1 cellular context compared by ENCODE assay signal in the genomic region with DNA sequence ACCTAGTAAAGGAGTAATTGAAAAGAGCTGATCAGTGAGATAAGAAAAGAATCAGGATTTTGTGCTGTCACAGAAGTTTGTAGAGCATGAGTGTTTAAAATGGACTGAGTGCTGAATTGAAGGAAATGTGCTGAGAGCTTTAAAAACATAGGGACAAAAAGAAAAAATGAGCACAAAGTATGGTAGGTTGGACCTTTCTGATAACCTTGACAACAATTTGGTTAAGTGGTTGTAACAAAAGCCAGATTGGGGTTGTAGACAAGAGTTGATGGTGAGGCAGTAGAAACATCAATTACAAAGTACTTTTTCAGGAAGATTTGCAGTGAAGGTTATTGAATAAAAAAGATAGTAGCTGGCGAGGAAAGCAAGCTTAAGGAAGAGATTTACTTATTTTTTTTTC.
TF ChIP-seq lines count a peak whose summit lies in the region.

No MANE protein-coding gene starts in this region.

TF ChIP-seq in SK-N-SH treated with all-trans-retinoic acid at 6 μM for 48 hours, 23 proteins besides CTCF, POLR2A, EP300 and RAD21 (continued from another document):
- TF ChIP-seq, protein P1, sequence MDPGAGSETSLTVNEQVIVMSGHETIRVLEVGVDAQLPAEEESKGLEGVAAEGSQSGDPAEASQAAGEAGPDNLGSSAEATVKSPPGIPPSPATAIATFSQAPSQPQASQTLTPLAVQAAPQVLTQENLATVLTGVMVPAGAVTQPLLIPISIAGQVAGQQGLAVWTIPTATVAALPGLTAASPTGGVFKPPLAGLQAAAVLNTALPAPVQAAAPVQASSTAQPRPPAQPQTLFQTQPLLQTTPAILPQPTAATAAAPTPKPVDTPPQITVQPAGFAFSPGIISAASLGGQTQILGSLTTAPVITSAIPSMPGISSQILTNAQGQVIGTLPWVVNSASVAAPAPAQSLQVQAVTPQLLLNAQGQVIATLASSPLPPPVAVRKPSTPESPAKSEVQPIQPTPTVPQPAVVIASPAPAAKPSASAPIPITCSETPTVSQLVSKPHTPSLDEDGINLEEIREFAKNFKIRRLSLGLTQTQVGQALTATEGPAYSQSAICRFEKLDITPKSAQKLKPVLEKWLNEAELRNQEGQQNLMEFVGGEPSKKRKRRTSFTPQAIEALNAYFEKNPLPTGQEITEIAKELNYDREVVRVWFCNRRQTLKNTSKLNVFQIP (CRISPR knock-in tag; IDR thresholded peaks at IDR 0.05; ENCODE audit: borderline replicate concordance, low read depth), result no peak
- TF ChIP-seq, protein P2, sequence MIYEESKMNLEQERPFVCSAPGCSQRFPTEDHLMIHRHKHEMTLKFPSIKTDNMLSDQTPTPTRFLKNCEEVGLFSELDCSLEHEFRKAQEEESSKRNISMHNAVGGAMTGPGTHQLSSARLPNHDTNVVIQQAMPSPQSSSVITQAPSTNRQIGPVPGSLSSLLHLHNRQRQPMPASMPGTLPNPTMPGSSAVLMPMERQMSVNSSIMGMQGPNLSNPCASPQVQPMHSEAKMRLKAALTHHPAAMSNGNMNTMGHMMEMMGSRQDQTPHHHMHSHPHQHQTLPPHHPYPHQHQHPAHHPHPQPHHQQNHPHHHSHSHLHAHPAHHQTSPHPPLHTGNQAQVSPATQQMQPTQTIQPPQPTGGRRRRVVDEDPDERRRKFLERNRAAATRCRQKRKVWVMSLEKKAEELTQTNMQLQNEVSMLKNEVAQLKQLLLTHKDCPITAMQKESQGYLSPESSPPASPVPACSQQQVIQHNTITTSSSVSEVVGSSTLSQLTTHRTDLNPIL (CRISPR knock-in tag; IDR thresholded peaks at IDR 0.05; ENCODE audit: low read depth), result no peak
- TF ChIP-seq ARNTL (CRISPR knock-in tag; IDR thresholded peaks at IDR 0.05; ENCODE audit: borderline replicate concordance, low read depth) (no peak), BACH2 (CRISPR knock-in tag; IDR thresholded peaks at IDR 0.05; ENCODE audit: borderline replicate concordance) (no peak), ISL1 (CRISPR knock-in tag; IDR thresholded peaks at IDR 0.05) (peak; percentile 94), TOX (CRISPR knock-in tag; IDR thresholded peaks at IDR 0.05; ENCODE audit: borderline replicate concordance) (no peak), PPARA (CRISPR knock-in tag; IDR thresholded peaks at IDR 0.05; ENCODE audit: borderline replicate concordance) (no peak), TCF4 (CRISPR knock-in tag; IDR thresholded peaks at IDR 0.05; ENCODE audit: borderline replicate concordance) (peak; percentile 58), ESRRG (CRISPR knock-in tag; IDR thresholded peaks at IDR 0.05) (no peak), ZFP3 (CRISPR knock-in tag; IDR thresholded peaks at IDR 0.05) (0 out of 2 replicates have a peak, but pooled peaks have one; percentile 17)
- TF ChIP-seq, protein P3, sequence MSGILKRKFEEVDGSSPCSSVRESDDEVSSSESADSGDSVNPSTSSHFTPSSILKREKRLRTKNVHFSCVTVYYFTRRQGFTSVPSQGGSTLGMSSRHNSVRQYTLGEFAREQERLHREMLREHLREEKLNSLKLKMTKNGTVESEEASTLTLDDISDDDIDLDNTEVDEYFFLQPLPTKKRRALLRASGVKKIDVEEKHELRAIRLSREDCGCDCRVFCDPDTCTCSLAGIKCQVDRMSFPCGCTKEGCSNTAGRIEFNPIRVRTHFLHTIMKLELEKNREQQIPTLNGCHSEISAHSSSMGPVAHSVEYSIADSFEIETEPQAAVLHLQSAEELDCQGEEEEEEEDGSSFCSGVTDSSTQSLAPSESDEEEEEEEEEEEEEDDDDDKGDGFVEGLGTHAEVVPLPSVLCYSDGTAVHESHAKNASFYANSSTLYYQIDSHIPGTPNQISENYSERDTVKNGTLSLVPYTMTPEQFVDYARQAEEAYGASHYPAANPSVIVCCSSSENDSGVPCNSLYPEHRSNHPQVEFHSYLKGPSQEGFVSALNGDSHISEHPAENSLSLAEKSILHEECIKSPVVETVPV (CRISPR knock-in tag; IDR thresholded peaks at IDR 0.05), result no peak
- TF ChIP-seq, protein P4, sequence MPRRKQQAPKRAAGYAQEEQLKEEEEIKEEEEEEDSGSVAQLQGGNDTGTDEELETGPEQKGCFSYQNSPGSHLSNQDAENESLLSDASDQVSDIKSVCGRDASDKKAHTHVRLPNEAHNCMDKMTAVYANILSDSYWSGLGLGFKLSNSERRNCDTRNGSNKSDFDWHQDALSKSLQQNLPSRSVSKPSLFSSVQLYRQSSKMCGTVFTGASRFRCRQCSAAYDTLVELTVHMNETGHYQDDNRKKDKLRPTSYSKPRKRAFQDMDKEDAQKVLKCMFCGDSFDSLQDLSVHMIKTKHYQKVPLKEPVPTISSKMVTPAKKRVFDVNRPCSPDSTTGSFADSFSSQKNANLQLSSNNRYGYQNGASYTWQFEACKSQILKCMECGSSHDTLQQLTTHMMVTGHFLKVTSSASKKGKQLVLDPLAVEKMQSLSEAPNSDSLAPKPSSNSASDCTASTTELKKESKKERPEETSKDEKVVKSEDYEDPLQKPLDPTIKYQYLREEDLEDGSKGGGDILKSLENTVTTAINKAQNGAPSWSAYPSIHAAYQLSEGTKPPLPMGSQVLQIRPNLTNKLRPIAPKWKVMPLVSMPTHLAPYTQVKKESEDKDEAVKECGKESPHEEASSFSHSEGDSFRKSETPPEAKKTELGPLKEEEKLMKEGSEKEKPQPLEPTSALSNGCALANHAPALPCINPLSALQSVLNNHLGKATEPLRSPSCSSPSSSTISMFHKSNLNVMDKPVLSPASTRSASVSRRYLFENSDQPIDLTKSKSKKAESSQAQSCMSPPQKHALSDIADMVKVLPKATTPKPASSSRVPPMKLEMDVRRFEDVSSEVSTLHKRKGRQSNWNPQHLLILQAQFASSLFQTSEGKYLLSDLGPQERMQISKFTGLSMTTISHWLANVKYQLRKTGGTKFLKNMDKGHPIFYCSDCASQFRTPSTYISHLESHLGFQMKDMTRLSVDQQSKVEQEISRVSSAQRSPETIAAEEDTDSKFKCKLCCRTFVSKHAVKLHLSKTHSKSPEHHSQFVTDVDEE (CRISPR knock-in tag; IDR thresholded peaks at IDR 0.05), result peak; percentile 28; the same call in 1 of the 2 replicates
- TF ChIP-seq, protein P5, sequence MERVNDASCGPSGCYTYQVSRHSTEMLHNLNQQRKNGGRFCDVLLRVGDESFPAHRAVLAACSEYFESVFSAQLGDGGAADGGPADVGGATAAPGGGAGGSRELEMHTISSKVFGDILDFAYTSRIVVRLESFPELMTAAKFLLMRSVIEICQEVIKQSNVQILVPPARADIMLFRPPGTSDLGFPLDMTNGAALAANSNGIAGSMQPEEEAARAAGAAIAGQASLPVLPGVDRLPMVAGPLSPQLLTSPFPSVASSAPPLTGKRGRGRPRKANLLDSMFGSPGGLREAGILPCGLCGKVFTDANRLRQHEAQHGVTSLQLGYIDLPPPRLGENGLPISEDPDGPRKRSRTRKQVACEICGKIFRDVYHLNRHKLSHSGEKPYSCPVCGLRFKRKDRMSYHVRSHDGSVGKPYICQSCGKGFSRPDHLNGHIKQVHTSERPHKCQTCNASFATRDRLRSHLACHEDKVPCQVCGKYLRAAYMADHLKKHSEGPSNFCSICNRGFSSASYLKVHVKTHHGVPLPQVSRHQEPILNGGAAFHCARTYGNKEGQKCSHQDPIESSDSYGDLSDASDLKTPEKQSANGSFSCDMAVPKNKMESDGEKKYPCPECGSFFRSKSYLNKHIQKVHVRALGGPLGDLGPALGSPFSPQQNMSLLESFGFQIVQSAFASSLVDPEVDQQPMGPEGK (CRISPR knock-in tag; IDR thresholded peaks at IDR 0.05; ENCODE audit: borderline replicate concordance), result 0 out of 2 replicates have a peak, but pooled peaks have one; percentile 32
TF ChIP-seq in SK-N-SH treated with all-trans-retinoic acid at 6 μM for 48 hours: peak in this region for 5.
